In genomic region chr10:26860026-26860541, GRCh38 we compare ENCODE assay signal across 8 cellular contexts.
DNase-seq lines count a peak whose midpoint lies in the region; ATAC-seq and FAIRE-seq lines count a peak whose summit lies in the region.

No MANE protein-coding gene starts in this region.

- peak; percentile 62 for DNase-seq in SIG-M5 treated with dmso at 0.1 percent for 504 hours (lab: John Stamatoyannopoulos, UW; ENCODE audit: unreplicated experiment)
- no peak for DNase-seq in SIG-M5 (lab: John Stamatoyannopoulos, UW)
- peak; percentile 57 for DNase-seq in RCC 7860 (ENCODE audit: low spot score)
- peak; percentile 85 for DNase-seq in activated effector memory CD4-positive, alpha-beta T cell treated with anti-CD3 and anti-CD28 coated beads, Interleukin-2, amount 50 U/mL, for 16 hours
- peak; percentile 56 for DNase-seq in foreskin melanocyte
- DNase-seq in nucleus accumbens (lab: John Stamatoyannopoulos, UW): peak in 42 of 56 donors; percentile 7 to 67 (median 47)
- peak in 36 of 49 donors; percentile 21 to 66 (median 45) for DNase-seq in substantia nigra (lab: John Stamatoyannopoulos, UW)

- peak; percentile 38 for FAIRE-seq in RCC 7860 (lab: Jason Lieb, UNC)

- peak overlapping the region; percentile 87 for H3K27ac ChIP-seq in substantia nigra (ENCODE audit: low read depth, low read length, poor library complexity, severe bottlenecking)

- peak; percentile 6 for ATAC-seq in HG03103 (IDR thresholded peaks at IDR 0.05; ENCODE audit: low read depth, unreplicated experiment)
